In genomic region chr9:4508907-4509589, GRCh38 we compare ENCODE assay signal across 15 cellular contexts. TPM values are rescaled to one million over a fixed set of nuclear protein-coding genes. Genes with fewer than 3 reads are reported as not detected.
A peak's percentile ranks its signal among the peaks of the same experiment; 100 is the strongest.
DNase-seq lines count a peak whose midpoint lies in the region; ATAC-seq and TF ChIP-seq lines count a peak whose summit lies in the region.
"Had no signal": no experiment of that assay in that cellular context is flagged by ENCODE, and none has a peak within 500 bp of the region (broad histone marks: within the 10 kb centered on the region; RNA-seq: fewer than 3 reads in every experiment).

No MANE protein-coding gene starts in this region.

- DNase-seq in BJ (ENCODE audit: low read depth): peak; percentile 61
- DNase-seq in Peyer's patch: no peak
- peak; percentile 91 for DNase-seq in epithelial cell of proximal tubule (ENCODE audit: low read depth)
- DNase-seq in DMS53 (lab: John Stamatoyannopoulos, UW): no peak
- no peak for DNase-seq in testis
- no peak for DNase-seq in NCI-H146 treated with DMSO at 0.1 percent for 48 hours (lab: John Stamatoyannopoulos, UW; ENCODE audit: unreplicated experiment)
- DNase-seq: activated CD4-positive, alpha-beta T cell treated with anti-CD3 and anti-CD28 coated beads, Interleukin-2, amount 50 U/mL, for 48 hours; body of pancreas; effector memory CD8-positive, alpha-beta T cell; RPMI8226 had no signal

- TF ChIP-seq CTCF in BJ (IDR thresholded peaks at IDR 0.05; ENCODE audit: insufficient read depth, low read depth, low read length) (no peak), Peyer's patch (IDR thresholded peaks at IDR 0.05) (no peak), epithelial cell of proximal tubule (conservative IDR thresholded peaks at IDR 0.05; ENCODE audit: low read depth, low read length) (no peak), neural cell (IDR thresholded peaks at IDR 0.05; ENCODE audit: poor library complexity, severe bottlenecking) (no peak), testis (IDR thresholded peaks at IDR 0.05) (no peak)

- H2AFZ ChIP-seq in neural cell (ENCODE audit: low read depth, low read length): no peak overlapping the region

- no peak for TF ChIP-seq EP300 in neural cell (conservative IDR thresholded peaks at IDR 0.05; ENCODE audit: poor library complexity, severe bottlenecking)

- TF ChIP-seq POLR2A in Peyer's patch (IDR thresholded peaks at IDR 0.05) (no peak), testis (IDR thresholded peaks at IDR 0.05) (no peak)

- H3K27ac ChIP-seq in Peyer's patch (peak overlapping the region in 3 of 4 donors; percentile 58 to 85 (median 81)), neural cell (ENCODE audit: low read length) (no peak overlapping the region), testis (no peak overlapping the region)
- H3K27ac ChIP-seq: BLaER1 treated with 17β-estradiol and CSF1 and Interleukin-3, amounts not matched to agents 10 nM and 100 nM had no signal

- no peaks in the 10 kb centered on the region for H3K9me2 ChIP-seq in neural cell (ENCODE audit: insufficient read depth, low read length)

- no peaks in the 10 kb centered on the region for H3K9me3 ChIP-seq in Peyer's patch
- no peaks in the 10 kb centered on the region for H3K9me3 ChIP-seq in neural cell (ENCODE audit: low read length)
- no peaks in the 10 kb centered on the region for H3K9me3 ChIP-seq in testis
- H3K9me3 ChIP-seq: BLaER1 treated with 17β-estradiol and CSF1 and Interleukin-3, amounts not matched to agents 10 nM and 100 nM; body of pancreas; HAP-1 had no signal

- POLR2A ChIA-PET in BJ (lab: Charles Lee): no interaction called here

- TF ChIP-seq RAD21 in neural cell (conservative IDR thresholded peaks at IDR 0.05): no peak

- no peaks in the 10 kb centered on the region for H3F3A ChIP-seq in neural cell (ENCODE audit: insufficient read depth, low read length, poor library complexity, severe bottlenecking)

- no peak overlapping the region for H3K4me2 ChIP-seq in neural cell (ENCODE audit: low read length)
- H3K4me2 ChIP-seq: BLaER1 treated with 17β-estradiol and CSF1 and Interleukin-3, amounts not matched to agents 10 nM and 100 nM had no signal

- no peak overlapping the region for H3K4me3 ChIP-seq in BJ (ENCODE audit: low read depth, low read length)
- no peak overlapping the region for H3K4me3 ChIP-seq in Peyer's patch
- H3K4me3 ChIP-seq in epithelial cell of proximal tubule (ENCODE audit: low read depth, low read length): no peak overlapping the region
- H3K4me3 ChIP-seq in neural cell (ENCODE audit: low read length): peak overlapping the region; percentile 10
- H3K4me3 ChIP-seq in testis: no peak overlapping the region
- H3K4me3 ChIP-seq: BLaER1 treated with 17β-estradiol and CSF1 and Interleukin-3, amounts not matched to agents 10 nM and 100 nM; body of pancreas; HAP-1 had no signal

- intact Hi-C loops in testis (cut with DNase I; ENCODE audit: low total_unique reads): no loop called here

- H3K36me3 ChIP-seq in BJ (ENCODE audit: control insufficient read depth, insufficient read depth, low read length): no peaks in the 10 kb centered on the region; the same call in 1 of the 2 replicates
- peaks cover 0 to 2% (median 0%) of the 10 kb centered on the region in 3 donors for H3K36me3 ChIP-seq in Peyer's patch
- no peaks in the 10 kb centered on the region for H3K36me3 ChIP-seq in neural cell (ENCODE audit: insufficient read depth, low read length)
- H3K36me3 ChIP-seq in testis (ENCODE audit: low read depth, missing control alignments): no peaks in the 10 kb centered on the region
- H3K36me3 ChIP-seq: BLaER1 treated with 17β-estradiol and CSF1 and Interleukin-3, amounts not matched to agents 10 nM and 100 nM; HAP-1 had no signal

- H4K20me1 ChIP-seq in neural cell (ENCODE audit: insufficient read depth): no peaks in the 10 kb centered on the region
- H4K20me1 ChIP-seq: BLaER1 treated with 17β-estradiol and CSF1 and Interleukin-3, amounts not matched to agents 10 nM and 100 nM had no signal

- H3K9ac ChIP-seq in neural cell (ENCODE audit: low read length): no peak overlapping the region
- H3K9ac ChIP-seq: BLaER1 treated with 17β-estradiol and CSF1 and Interleukin-3, amounts not matched to agents 10 nM and 100 nM had no signal

- no peak for ATAC-seq in HG03175 (IDR thresholded peaks at IDR 0.05; ENCODE audit: unreplicated experiment)
- ATAC-seq: activated T-helper 17 cell treated with anti-CD3 and anti-CD28 coated beads, Interleukin-2, amount 50 U/mL, for 72 hours; body of pancreas; effector memory CD8-positive, alpha-beta T cell had no signal

- 85 to 87% methylated on average over 3 of the region's 3 CpGs for WGBS in testis, 2 donors

- CTCF ChIA-PET in BJ (lab: Yijun Ruan, JAX): interaction anchor here (1.4 kb wide), 1 partner anchor 15 kb away, joined by 3 read pairs; no protein-coding TSS in a partner anchor

- no peaks in the 10 kb centered on the region for H3K79me2 ChIP-seq in neural cell (replicated peaks; ENCODE audit: insufficient read depth, low read length)

- H3K27me3 ChIP-seq in BJ (ENCODE audit: control insufficient read depth, insufficient read depth, low read length): no peaks in the 10 kb centered on the region
- no peaks in the 10 kb centered on the region for H3K27me3 ChIP-seq in Peyer's patch
- H3K27me3 ChIP-seq in neural cell (ENCODE audit: insufficient read depth, low read depth, low read length): no peaks in the 10 kb centered on the region
- no peaks in the 10 kb centered on the region for H3K27me3 ChIP-seq in testis
- H3K27me3 ChIP-seq: BLaER1 treated with 17β-estradiol and CSF1 and Interleukin-3, amounts not matched to agents 10 nM and 100 nM; body of pancreas had no signal

- H3K4me1 ChIP-seq in Peyer's patch (peaks cover 0 to 28% (median 5%) of the 10 kb centered on the region in 4 donors), testis (no peaks in the 10 kb centered on the region)
- H3K4me1 ChIP-seq: BLaER1 treated with 17β-estradiol and CSF1 and Interleukin-3, amounts not matched to agents 10 nM and 100 nM; HAP-1 had no signal

TF ChIP-seq in neural cell, 6 proteins besides CTCF, POLR2A, EP300 and RAD21:
- TF ChIP-seq, protein P1, sequence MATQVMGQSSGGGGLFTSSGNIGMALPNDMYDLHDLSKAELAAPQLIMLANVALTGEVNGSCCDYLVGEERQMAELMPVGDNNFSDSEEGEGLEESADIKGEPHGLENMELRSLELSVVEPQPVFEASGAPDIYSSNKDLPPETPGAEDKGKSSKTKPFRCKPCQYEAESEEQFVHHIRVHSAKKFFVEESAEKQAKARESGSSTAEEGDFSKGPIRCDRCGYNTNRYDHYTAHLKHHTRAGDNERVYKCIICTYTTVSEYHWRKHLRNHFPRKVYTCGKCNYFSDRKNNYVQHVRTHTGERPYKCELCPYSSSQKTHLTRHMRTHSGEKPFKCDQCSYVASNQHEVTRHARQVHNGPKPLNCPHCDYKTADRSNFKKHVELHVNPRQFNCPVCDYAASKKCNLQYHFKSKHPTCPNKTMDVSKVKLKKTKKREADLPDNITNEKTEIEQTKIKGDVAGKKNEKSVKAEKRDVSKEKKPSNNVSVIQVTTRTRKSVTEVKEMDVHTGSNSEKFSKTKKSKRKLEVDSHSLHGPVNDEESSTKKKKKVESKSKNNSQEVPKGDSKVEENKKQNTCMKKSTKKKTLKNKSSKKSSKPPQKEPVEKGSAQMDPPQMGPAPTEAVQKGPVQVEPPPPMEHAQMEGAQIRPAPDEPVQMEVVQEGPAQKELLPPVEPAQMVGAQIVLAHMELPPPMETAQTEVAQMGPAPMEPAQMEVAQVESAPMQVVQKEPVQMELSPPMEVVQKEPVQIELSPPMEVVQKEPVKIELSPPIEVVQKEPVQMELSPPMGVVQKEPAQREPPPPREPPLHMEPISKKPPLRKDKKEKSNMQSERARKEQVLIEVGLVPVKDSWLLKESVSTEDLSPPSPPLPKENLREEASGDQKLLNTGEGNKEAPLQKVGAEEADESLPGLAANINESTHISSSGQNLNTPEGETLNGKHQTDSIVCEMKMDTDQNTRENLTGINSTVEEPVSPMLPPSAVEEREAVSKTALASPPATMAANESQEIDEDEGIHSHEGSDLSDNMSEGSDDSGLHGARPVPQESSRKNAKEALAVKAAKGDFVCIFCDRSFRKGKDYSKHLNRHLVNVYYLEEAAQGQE (IDR thresholded peaks at IDR 0.05; ENCODE audit: borderline replicate concordance): no peak
- TF ChIP-seq EZH2 (IDR thresholded peaks at IDR 0.05; ENCODE audit: borderline replicate concordance, insufficient read depth, low read length, poor library complexity, severe bottlenecking) (no peak), MXI1 (conservative IDR thresholded peaks at IDR 0.05; ENCODE audit: poor library complexity, severe bottlenecking) (no peak), SMC3 (conservative IDR thresholded peaks at IDR 0.05; ENCODE audit: poor library complexity) (no peak), POLR2AphosphoS5 (IDR thresholded peaks at IDR 0.05) (no peak), TAF1 (IDR thresholded peaks at IDR 0.05; ENCODE audit: low read depth) (no peak)

RNA-seq across cellular contexts. Expression of gene SLC1A1, which starts 18.8 kb away (rescaled TPM):
- polyA plus RNA-seq in BJ (2011; rRNA removed) (6.4 and 8.8 TPM in 2 replicates), neural cell (27.6 and 30.8 TPM in 2 replicates), testis (ENCODE audit: insufficient read depth, low read depth, low replicate concordance) (1.2 TPM)
- polyA minus RNA-seq in BJ (2011; rRNA and poly(A)+ RNA removed): 5.0 and 7.5 TPM in 2 replicates
- total RNA-seq in Peyer's patch (100 to 1,000 TPM in 2 of 4 donors, 10 to 100 TPM in 1, 1 to 10 TPM in 1; 5.0 to 357 (median 145) TPM), epithelial cell of proximal tubule (9.8 and 32.1 TPM in 2 replicates), testis (1 to 10 TPM in 1 of 2 donors, under 1 TPM in 1; 0.63 to 1.1 TPM)
- 41.6 and 42.6 TPM in 2 replicates for polyA minus RNA-seq in neural cell

Comparison
In these comparisons a context has a peak if more than half of its experiments do, and no peak if none do; other contexts are left out.
1. DNase-seq: peak in BJ (single experiment) and epithelial cell of proximal tubule (single experiment); none in Peyer's patch (0 of 3), DMS53 (single experiment), testis (single experiment) and NCI-H146 treated with DMSO at 0.1 percent for 48 hours (single experiment).
2. H3K27ac ChIP-seq: peak in Peyer's patch (3 of 4); none in neural cell (single experiment) and testis (0 of 2).